Comparison of ENCODE assay signal across 16 cellular contexts in genomic region chr10:28681928-28682750, GRCh38. TPM values are rescaled to one million over a fixed set of nuclear protein-coding genes. Genes with fewer than 3 reads are reported as not detected.
DNase-seq lines count a peak whose midpoint lies in the region; ATAC-seq and TF ChIP-seq lines count a peak whose summit lies in the region.
"Had no signal": no experiment of that assay in that cellular context is flagged by ENCODE, and none has a peak within 500 bp of the region (broad histone marks: within the 10 kb centered on the region; RNA-seq: fewer than 3 reads in every experiment).

No MANE protein-coding gene starts in this region.

- 0 out of 2 replicates have a peak, but pooled peaks cover 3% of the 10 kb centered on the region for H3F3A ChIP-seq in MM.1S (ENCODE audit: insufficient read depth, low read length)

- peaks cover 47% of the 10 kb centered on the region for H3K36me3 Mint-ChIP-seq in endodermal cell (ENCODE audit: low read depth)

- H3K36me3 ChIP-seq in endodermal cell (ENCODE audit: control insufficient read depth, insufficient read depth, low read length), result peaks cover 26% of the 10 kb centered on the region
- no peaks in the 10 kb centered on the region for H3K36me3 ChIP-seq in ovary
- no peaks in the 10 kb centered on the region for H3K36me3 ChIP-seq in MM.1S (replicated peaks; ENCODE audit: insufficient read depth, low read length)
- H3K36me3 ChIP-seq: pancreas had no signal

- no peaks in the 10 kb centered on the region for H3K9me3 Mint-ChIP-seq in endodermal cell

- DNase-seq in CMK (ENCODE audit: low read depth) (peak; percentile 81), OCI-M1 (lab: John Stamatoyannopoulos, UW) (peak; percentile 69), endodermal cell (no peak), ovary (no peak), MM.1S (no peak), AML-193 (lab: John Stamatoyannopoulos, UW) (no peak), NCI-H1694 treated with DMSO at 0.1 percent for 48 hours (lab: John Stamatoyannopoulos, UW) (no peak)
- DNase-seq: activated effector memory CD4-positive, alpha-beta T cell treated with anti-CD3 and anti-CD28 coated beads, Interleukin-2, amount 50 U/mL, for 16 hours; H9; NCI-H1694; NCI-H446 treated with DMSO at 0.1 percent for 48 hours; pancreas; T-helper 2 cell had no signal

- TF ChIP-seq POLR2A in ovary (IDR thresholded peaks at IDR 0.05), result no peak

- H3K4me1 Mint-ChIP-seq in endodermal cell, result peaks cover 54% of the 10 kb centered on the region

- H3K4me3 ChIP-seq in endodermal cell (ENCODE audit: low read length) (peak overlapping the region; percentile 96), ovary (peak overlapping the region; percentile 88), MM.1S (ENCODE audit: low read length) (no peak overlapping the region)
- H3K4me3 ChIP-seq: pancreas, skin epidermis had no signal

- no peak overlapping the region for H3K4me2 ChIP-seq in MM.1S (ENCODE audit: low read depth, low read length)

- intact Hi-C loops in ovary (cut with DNase I), result loop anchor here in 1 of 4 donors (10.0 kb wide), 1 partner anchor 443 kb away; no protein-coding TSS in a partner anchor

- H3K4me1 ChIP-seq in endodermal cell (ENCODE audit: control insufficient read depth, insufficient read depth, low read length) (peaks cover 22% of the 10 kb centered on the region), ovary (ENCODE audit: insufficient read depth) (peaks cover 7% of the 10 kb centered on the region), MM.1S (ENCODE audit: low read length) (peaks cover 6% of the 10 kb centered on the region; the same call in 1 of the 2 replicates)
- H3K4me1 ChIP-seq: pancreas had no signal

- H3K27ac Mint-ChIP-seq in endodermal cell, result no peak overlapping the region

- H3K27me3 ChIP-seq in endodermal cell (ENCODE audit: control insufficient read depth, insufficient read depth, low read length, poor library complexity, severe bottlenecking), result no peaks in the 10 kb centered on the region
- no peaks in the 10 kb centered on the region for H3K27me3 ChIP-seq in ovary
- peaks cover 15% of the 10 kb centered on the region for H3K27me3 ChIP-seq in MM.1S (replicated peaks; ENCODE audit: insufficient read depth, low read length)
- H3K27me3 ChIP-seq: pancreas had no signal

- H3K4me3 Mint-ChIP-seq in endodermal cell, result no peak overlapping the region

- 94% methylated on average over 14 of the region's 14 CpGs for WGBS in endodermal cell (ENCODE audit: insufficient coverage in 1 of 2, insufficient read length in 1 of 2), 2 experiments
- WGBS in ovary, 3 donors, result 25 to 43% (median 41%) methylated on average over 14 of the region's 14 CpGs

- no peak for ATAC-seq in HG02610 (IDR thresholded peaks at IDR 0.05; ENCODE audit: unreplicated experiment)
- ATAC-seq: left lobe of liver, pancreas had no signal

- no peaks in the 10 kb centered on the region for H3K9me2 ChIP-seq in MM.1S (replicated peaks; ENCODE audit: insufficient read depth, low read length)

- H3K27ac ChIP-seq in endodermal cell (ENCODE audit: low read depth, low read length) (no peak overlapping the region), ovary (no peak overlapping the region), MM.1S (ENCODE audit: low read length) (no peak overlapping the region)
- H3K27ac ChIP-seq: pancreas, skin epidermis had no signal

- no peak for TF ChIP-seq EP300 in ovary (IDR thresholded peaks at IDR 0.05)

- H2AFZ ChIP-seq in MM.1S (ENCODE audit: low read length), result no peak overlapping the region

- no peaks in the 10 kb centered on the region for H3K27me3 Mint-ChIP-seq in endodermal cell (ENCODE audit: insufficient read depth)

- TF ChIP-seq CTCF in endodermal cell (conservative IDR thresholded peaks at IDR 0.05) (no peak), ovary (IDR thresholded peaks at IDR 0.05) (no peak), MM.1S (IDR thresholded peaks at IDR 0.05; ENCODE audit: low read length) (no peak)

- no peaks in the 10 kb centered on the region for H4K20me1 ChIP-seq in MM.1S (ENCODE audit: insufficient read depth, low read length)

- no peak overlapping the region for H3K9ac ChIP-seq in endodermal cell (ENCODE audit: extremely low read depth, low read length, poor library complexity, severe bottlenecking)
- no peak overlapping the region for H3K9ac ChIP-seq in MM.1S (ENCODE audit: low read length)

- H3K9me3 ChIP-seq in endodermal cell (ENCODE audit: control insufficient read depth, low read length) (no peaks in the 10 kb centered on the region), ovary (no peaks in the 10 kb centered on the region), MM.1S (replicated peaks; ENCODE audit: insufficient read depth, low read length) (no peaks in the 10 kb centered on the region)
- H3K9me3 ChIP-seq: pancreas had no signal

- no peaks in the 10 kb centered on the region for H3K79me2 ChIP-seq in MM.1S (ENCODE audit: low read length)

RNA-seq across cellular contexts. Expression of gene BAMBI, which starts 4.8 kb away (rescaled TPM):
- total RNA-seq in endodermal cell, result 10 to 100 TPM; 41.4 to 49.2 TPM
- polyA plus RNA-seq in endodermal cell (2013, experiment 1 of 2), result 37.6 TPM
- 37.0 TPM for polyA plus RNA-seq in endodermal cell (2013, experiment 2 of 2)
- 100 to 1,000 TPM in 1 of 7 donors, 10 to 100 TPM in 6; 28.6 to 138 (median 46.0) TPM for total RNA-seq in ovary
- polyA plus RNA-seq in ovary, result 10 to 100 TPM; 62.3 to 81.9 TPM

Comparison
In these comparisons a context has a peak if more than half of its experiments do, and no peak if none do; other contexts are left out.
1. DNase-seq: peak in CMK (single experiment) and OCI-M1 (single experiment); none in endodermal cell (single experiment), ovary (0 of 5), MM.1S (single experiment), AML-193 (0 of 2) and NCI-H1694 treated with DMSO at 0.1 percent for 48 hours (single experiment).